8 cellular contexts compared by ENCODE assay signal in the genomic region with DNA sequence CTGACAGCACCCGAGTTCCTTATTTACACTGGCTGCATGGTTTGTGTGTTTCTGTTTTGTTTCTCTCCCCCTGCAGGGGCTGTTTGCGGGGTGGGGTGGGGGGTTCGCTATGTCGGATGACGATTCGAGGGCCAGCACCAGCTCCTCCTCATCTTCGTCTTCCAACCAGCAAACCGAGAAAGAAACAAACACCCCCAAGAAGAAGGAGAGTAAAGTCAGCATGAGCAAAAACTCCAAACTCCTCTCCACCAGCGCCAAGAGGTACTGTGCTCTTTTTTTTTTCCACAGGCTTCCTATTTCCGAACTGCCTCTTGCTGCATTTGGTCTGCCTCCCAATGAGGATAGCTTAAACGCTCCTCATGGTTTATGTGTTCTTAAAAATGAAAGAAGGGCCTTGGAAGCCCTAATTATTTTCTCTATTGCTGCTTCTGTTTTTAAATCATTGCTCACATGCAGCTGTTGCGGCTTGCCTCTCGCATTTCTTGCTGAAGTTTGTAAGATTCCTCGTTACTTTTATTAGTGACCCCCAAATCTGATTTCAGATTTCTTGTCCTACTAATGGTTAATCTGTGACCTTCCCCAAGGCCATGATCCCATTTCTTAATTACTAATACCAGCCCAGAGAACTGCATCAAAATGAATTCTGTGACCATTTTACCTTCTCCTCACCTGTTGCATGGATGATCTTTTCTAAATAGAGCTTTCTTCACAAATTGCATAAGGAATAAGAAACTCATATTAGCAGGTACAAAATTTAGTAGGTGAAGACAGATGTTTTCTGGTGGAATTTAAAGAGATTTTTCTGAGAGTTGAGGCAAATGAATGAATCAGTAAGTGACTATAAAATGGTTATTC. TPM values are rescaled to one million over a fixed set of nuclear protein-coding genes. Genes with fewer than 3 reads are reported as not detected.
DNase-seq lines count a peak whose midpoint lies in the region; TF ChIP-seq lines count a peak whose summit lies in the region.

No MANE protein-coding gene starts in this region.

- H3K27me3 ChIP-seq in ascending aorta (no peaks in the 10 kb centered on the region), iPS-18a (ENCODE audit: control insufficient read depth, insufficient read depth, low read length) (peaks cover 10% of the 10 kb centered on the region), smooth muscle cell (ENCODE audit: low read depth) (no peaks in the 10 kb centered on the region)

- peak overlapping the region; percentile 73 for H3K9ac ChIP-seq in iPS-18a (ENCODE audit: low read length)
- H3K9ac ChIP-seq in smooth muscle cell (ENCODE audit: low read depth): peak overlapping the region; percentile 86

- WGBS in smooth muscle cell (ENCODE audit: low lambda C conversion rate): 23% methylated on average over 12 of the region's 14 CpGs

- H3K27ac ChIP-seq in ascending aorta: peak overlapping the region; percentile 63 to 66
- H3K27ac ChIP-seq in iPS-18a (ENCODE audit: low read length): no peak overlapping the region
- peak overlapping the region; percentile 44 for H3K27ac ChIP-seq in smooth muscle cell (ENCODE audit: low read depth)

- DNase-seq in EL: peak; percentile 37
- DNase-seq in Kasumi-1 (lab: John Stamatoyannopoulos, UW): peak; percentile 47 to 50
- no peak for DNase-seq in ascending aorta (ENCODE audit: low spot score in 2 of 2)
- no peak for DNase-seq in smooth muscle cell (lab: John Stamatoyannopoulos, UW; ENCODE audit: unreplicated experiment)
- no peak for DNase-seq in GF-D8 (lab: John Stamatoyannopoulos, UW)
- no peak for DNase-seq in NCI-H2227 (lab: John Stamatoyannopoulos, UW; ENCODE audit: unreplicated experiment)
- DNase-seq in NCI-H1436 (lab: John Stamatoyannopoulos, UW): no peak

- H3K4me2 ChIP-seq in smooth muscle cell: peak overlapping the region; percentile 99

- peaks cover 54% of the 10 kb centered on the region for H4K20me1 ChIP-seq in smooth muscle cell (ENCODE audit: low read depth)

- H3K4me1 ChIP-seq in ascending aorta (peaks cover 0 to 28% of the 10 kb centered on the region in 2 donors), iPS-18a (ENCODE audit: control insufficient read depth, low read depth, low read length) (peaks cover 43% of the 10 kb centered on the region), smooth muscle cell (ENCODE audit: low read depth) (peaks cover 49% of the 10 kb centered on the region)

- H3K4me3 ChIP-seq in ascending aorta (peak overlapping the region; percentile 78 to 84), iPS-18a (ENCODE audit: low read length) (peak overlapping the region; percentile 80), smooth muscle cell (peak overlapping the region; percentile 95)

- no peaks in the 10 kb centered on the region for H3K36me3 ChIP-seq in ascending aorta
- peaks cover 18% of the 10 kb centered on the region for H3K36me3 ChIP-seq in iPS-18a (ENCODE audit: control insufficient read depth, low read depth, low read length)
- H3K36me3 ChIP-seq in smooth muscle cell (ENCODE audit: low read depth): no peaks in the 10 kb centered on the region

- H3K79me2 ChIP-seq in smooth muscle cell (ENCODE audit: low read depth): peaks cover 48% of the 10 kb centered on the region

- TF ChIP-seq CTCF in ascending aorta (IDR thresholded peaks at IDR 0.05) (no peak), smooth muscle cell (IDR thresholded peaks at IDR 0.05; ENCODE audit: borderline replicate concordance, insufficient read depth, poor library complexity, severe bottlenecking) (no peak)

- no peaks in the 10 kb centered on the region for H3K9me3 ChIP-seq in ascending aorta
- no peaks in the 10 kb centered on the region for H3K9me3 ChIP-seq in iPS-18a (ENCODE audit: control insufficient read depth, low read depth, low read length)
- H3K9me3 ChIP-seq in smooth muscle cell (replicated peaks; ENCODE audit: low read depth): no peaks in the 10 kb centered on the region

- intact Hi-C loops in ascending aorta (cut with DNase I): loop anchor here (5.0 kb wide), 1 partner anchor 605 kb away; the partner anchor contains the start of gene UBE2E2

- peak overlapping the region; percentile 37 for H2AFZ ChIP-seq in smooth muscle cell (ENCODE audit: low read depth)

- peaks cover 17% of the 10 kb centered on the region for H3F3A ChIP-seq in smooth muscle cell (ENCODE audit: low read depth)

RNA-seq across cellular contexts. Expression of gene UBE2E1, which starts 1.6 kb away (rescaled TPM):
- 74.6 TPM for total RNA-seq in ascending aorta
- 128 and 142 TPM in 2 replicates for total RNA-seq in smooth muscle cell
- 13.3 and 17.9 TPM in 2 replicates for polyA plus RNA-seq in smooth muscle cell

Comparison
In these comparisons a context has a peak if more than half of its experiments do, and no peak if none do; other contexts are left out.
1. DNase-seq: peak in EL (single experiment) and Kasumi-1 (2 of 2); none in ascending aorta (0 of 2), smooth muscle cell (single experiment), GF-D8 (single experiment), NCI-H2227 (single experiment) and NCI-H1436 (single experiment).
2. Peak in every context shown above with its lines, with median percentiles within 50 percentile points of each other: H3K4me3 ChIP-seq.